In genomic region chr1:113058861-113059441, GRCh38 we compare ENCODE assay signal across 12 cellular contexts. TPM values are rescaled to one million over a fixed set of nuclear protein-coding genes. Genes with fewer than 3 reads are reported as not detected.
A peak's percentile ranks its signal among the peaks of the same experiment; 100 is the strongest.
DNase-seq lines count a peak whose midpoint lies in the region; FAIRE-seq and TF ChIP-seq lines count a peak whose summit lies in the region.
"Had no signal": no experiment of that assay in that cellular context is flagged by ENCODE, and none has a peak within 500 bp of the region (broad histone marks: within the 10 kb centered on the region; RNA-seq: fewer than 3 reads in every experiment).

No MANE protein-coding gene starts in this region.

- peak; percentile 43 for DNase-seq in D721Med (ENCODE audit: insufficient read length, low spot score)
- peak; percentile 56 for DNase-seq in NCI-H2107 (lab: John Stamatoyannopoulos, UW)
- DNase-seq in dermis microvascular lymphatic vessel endothelial cell (ENCODE audit: low read depth in 2 of 2): peak; percentile 79 to 84
- peak; percentile 31 for DNase-seq in nephron progenitor cell
- DNase-seq in dorsolateral prefrontal cortex: no peak
- no peak for DNase-seq in stomach
- DNase-seq in OCI-M2 (lab: John Stamatoyannopoulos, UW; ENCODE audit: unreplicated experiment): no peak
- DNase-seq: activated CD8-positive, alpha-beta memory T cell treated with anti-CD3 and anti-CD28 coated beads, Interleukin-2, amount 10 ng/mL, durations not matched to agents 7 days and 5 days; COR-L47; effector memory CD4-positive, alpha-beta T cell; psoas muscle had no signal

- peaks cover 0 to 5% (median 0%) of the 10 kb centered on the region in 4 donors for H3K4me1 ChIP-seq in stomach
- H3K4me1 ChIP-seq: psoas muscle had no signal

- H3K27ac ChIP-seq in dorsolateral prefrontal cortex (no peak overlapping the region), stomach (no peak overlapping the region)
- H3K27ac ChIP-seq: psoas muscle had no signal

- H3K27me3 Mint-ChIP-seq in nephron progenitor cell (ENCODE audit: low read depth, poor library complexity): peaks cover 5% of the 10 kb centered on the region
- H3K27me3 Mint-ChIP-seq: activated CD8-positive, alpha-beta memory T cell treated with anti-CD3 and anti-CD28 coated beads, Interleukin-2, amount 10 ng/mL, durations not matched to agents 7 days and 5 days; memory B cell had no signal

- no peaks in the 10 kb centered on the region for H3K27me3 ChIP-seq in dorsolateral prefrontal cortex
- H3K27me3 ChIP-seq in stomach: no peaks in the 10 kb centered on the region

- peak overlapping the region; percentile 95 for H3K27ac Mint-ChIP-seq in nephron progenitor cell
- H3K27ac Mint-ChIP-seq: activated CD8-positive, alpha-beta memory T cell treated with anti-CD3 and anti-CD28 coated beads, Interleukin-2, amount 10 ng/mL, durations not matched to agents 7 days and 5 days; memory B cell had no signal

- TF ChIP-seq POLR2A in stomach (IDR thresholded peaks at IDR 0.05): no peak

- TF ChIP-seq EP300 in stomach (IDR thresholded peaks at IDR 0.05): no peak

- peaks cover 9% of the 10 kb centered on the region for H3K9me3 Mint-ChIP-seq in nephron progenitor cell
- H3K9me3 Mint-ChIP-seq: memory B cell had no signal

- peaks cover under 1% of the 10 kb centered on the region for H3K36me3 Mint-ChIP-seq in nephron progenitor cell (ENCODE audit: low read depth)
- H3K36me3 Mint-ChIP-seq: activated CD8-positive, alpha-beta memory T cell treated with anti-CD3 and anti-CD28 coated beads, Interleukin-2, amount 10 ng/mL, durations not matched to agents 7 days and 5 days; memory B cell had no signal

- H3K4me3 Mint-ChIP-seq in nephron progenitor cell: peak overlapping the region; percentile 31
- H3K4me3 Mint-ChIP-seq: activated CD8-positive, alpha-beta memory T cell treated with anti-CD3 and anti-CD28 coated beads, Interleukin-2, amount 10 ng/mL, durations not matched to agents 7 days and 5 days; memory B cell had no signal

- H3K4me3 ChIP-seq in dorsolateral prefrontal cortex (no peak overlapping the region), stomach (no peak overlapping the region)
- H3K4me3 ChIP-seq: psoas muscle had no signal

- H3K36me3 ChIP-seq in stomach: no peaks in the 10 kb centered on the region

- intact Hi-C loops in dorsolateral prefrontal cortex (cut with DNase I) (no loop called here), stomach (cut with DNase I; ENCODE audit: low total_unique reads) (no loop called here)

- TF ChIP-seq CTCF in D721Med (IDR thresholded peaks at IDR 0.05; ENCODE audit: insufficient read depth, missing control alignments) (no peak), nephron progenitor cell (IDR thresholded peaks at IDR 0.05) (no peak), dorsolateral prefrontal cortex (IDR thresholded peaks at IDR 0.05 in 54 of 56, conservative IDR thresholded peaks at IDR 0.05 in 2 of 56; ENCODE audit: low read depth in 1 of 56, partially characterized antibody in 56 of 56) (no peak), stomach (IDR thresholded peaks at IDR 0.05) (no peak)

- 57 to 85% (median 73%) methylated on average over 3 of the region's 3 CpGs for WGBS in stomach, 5 donors

- peaks cover 41% of the 10 kb centered on the region for H3K4me1 Mint-ChIP-seq in nephron progenitor cell

- no peaks in the 10 kb centered on the region for H3K9me3 ChIP-seq in stomach
- H3K9me3 ChIP-seq: psoas muscle had no signal

- FAIRE-seq in D721Med (lab: Jason Lieb, UNC): no peak

RNA-seq across cellular contexts. Expression of gene LRIG2, which starts 14.0 kb away (rescaled TPM):
- total RNA-seq in dermis microvascular lymphatic vessel endothelial cell: 6.4 and 10.5 TPM in 2 replicates
- 10 to 100 TPM; 12.1 to 32.7 (median 20.4) TPM for total RNA-seq in dorsolateral prefrontal cortex
- 10 to 100 TPM; 11.7 to 47.0 (median 15.6) TPM for total RNA-seq in stomach
- polyA plus RNA-seq in stomach: 1 to 10 TPM in 2 of 3 donors, under 1 TPM in 1; 0.87 to 3.1 (median 2.1) TPM

Comparison
In these comparisons a context has a peak if more than half of its experiments do, and no peak if none do; other contexts are left out.
1. DNase-seq: peak in D721Med (single experiment), NCI-H2107 (single experiment), dermis microvascular lymphatic vessel endothelial cell (2 of 2) and nephron progenitor cell (single experiment); none in dorsolateral prefrontal cortex (0 of 10), stomach (single experiment) and OCI-M2 (single experiment).